Comparison of ENCODE assay signal across 19 cellular contexts in genomic region chr2:11430729-11431128, GRCh38.
"Had no signal": no experiment of that assay in that cellular context is flagged by ENCODE, and none has a peak within 500 bp of the region (broad histone marks: within the 10 kb centered on the region; RNA-seq: fewer than 3 reads in every experiment).

No MANE protein-coding gene starts in this region.

- H3K27ac Mint-ChIP-seq: activated CD8-positive, alpha-beta T cell treated with anti-CD3 and anti-CD28 coated beads, Interleukin-2, amount 10 ng/mL, durations not matched to agents 7 days and 5 days; activated T-cell treated with anti-CD3 and anti-CD28 coated beads, Interleukin-2, amount 50 U/mL, for 72 hours; nephron; progenitor cell of endocrine pancreas; stimulated activated naive CD8-positive, alpha-beta T cell treated with anti-CD3 and anti-CD28 coated beads, Interleukin-15, Interleukin-2, amounts not matched to agents 100 ng/mL and 50 ng/mL, for 24 hours; T-helper 17 cell had no signal

- H3K9me3 Mint-ChIP-seq: activated naive CD4-positive, alpha-beta T cell treated with anti-CD3 and anti-CD28 coated beads, Interleukin-2, amount 50 U/mL, for 72 hours; activated T-cell treated with anti-CD3 and anti-CD28 coated beads, Interleukin-2, amount 50 U/mL, for 72 hours had no signal

- H3K4me3 ChIP-seq: heart left ventricle, left ventricle myocardium inferior, right lobe of liver, suprapubic skin, upper lobe of left lung had no signal

- H3K27me3 Mint-ChIP-seq: progenitor cell of endocrine pancreas; stimulated activated naive CD8-positive, alpha-beta T cell treated with anti-CD3 and anti-CD28 coated beads, Interleukin-15, Interleukin-2, amounts not matched to agents 100 ng/mL and 50 ng/mL, for 24 hours; T-helper 17 cell had no signal

- H3K4me3 Mint-ChIP-seq: activated CD8-positive, alpha-beta T cell treated with anti-CD3 and anti-CD28 coated beads, Interleukin-2, amount 10 ng/mL, durations not matched to agents 7 days and 5 days; activated T-cell treated with anti-CD3 and anti-CD28 coated beads, Interleukin-2, amount 50 U/mL, for 72 hours; nephron; stimulated activated naive CD8-positive, alpha-beta T cell treated with anti-CD3 and anti-CD28 coated beads, Interleukin-15, Interleukin-2, amounts not matched to agents 100 ng/mL and 50 ng/mL, for 24 hours; T-helper 17 cell had no signal

- H3K27ac ChIP-seq: heart left ventricle, left ventricle myocardium inferior, right lobe of liver, suprapubic skin, upper lobe of left lung had no signal

- H3K36me3 ChIP-seq: left ventricle myocardium inferior, right lobe of liver, suprapubic skin, upper lobe of left lung had no signal

- H3K9me3 ChIP-seq: left ventricle myocardium inferior, right lobe of liver, suprapubic skin, upper lobe of left lung had no signal

- H3K27me3 ChIP-seq: heart left ventricle, right lobe of liver, suprapubic skin, upper lobe of left lung had no signal

- H3K4me1 ChIP-seq: heart left ventricle, left ventricle myocardium inferior, right lobe of liver, suprapubic skin, upper lobe of left lung had no signal

- H3K4me1 Mint-ChIP-seq: nephron, T-helper 17 cell had no signal

- ATAC-seq: activated CD8-positive, alpha-beta T cell treated with anti-CD3 and anti-CD28 coated beads, Interleukin-2, amount 10 ng/mL, durations not matched to agents 7 days and 5 days; activated naive CD4-positive, alpha-beta T cell treated with anti-CD3 and anti-CD28 coated beads, Interleukin-2, amount 50 U/mL, for 72 hours; activated T-cell treated with anti-CD3 and anti-CD28 coated beads, Interleukin-2, amount 50 U/mL, for 72 hours; heart left ventricle; right lobe of liver; T-helper 17 cell had no signal

- DNase-seq: activated CD4-positive, alpha-beta T cell treated with anti-CD3 and anti-CD28 coated beads for 48 hours; activated CD8-positive, alpha-beta memory T cell treated with anti-CD3 and anti-CD28 coated beads, Interleukin-2, amount 50 U/mL, for 4 hours; activated CD8-positive, alpha-beta T cell treated with anti-CD3 and anti-CD28 coated beads, Interleukin-2, amount 10 ng/mL, durations not matched to agents 7 days and 5 days; activated gamma-delta T cell; activated T-cell treated with anti-CD3 and anti-CD28 coated beads, Interleukin-2, amount 50 U/mL, for 72 hours; caudate nucleus; foreskin melanocyte; heart left ventricle; left ventricle myocardium inferior; mesenchymal stem cell; occipital lobe; right lobe of liver; T-helper 17 cell; upper lobe of left lung had no signal
